ENCODE assay signal across 22 cellular contexts in the genomic region with DNA sequence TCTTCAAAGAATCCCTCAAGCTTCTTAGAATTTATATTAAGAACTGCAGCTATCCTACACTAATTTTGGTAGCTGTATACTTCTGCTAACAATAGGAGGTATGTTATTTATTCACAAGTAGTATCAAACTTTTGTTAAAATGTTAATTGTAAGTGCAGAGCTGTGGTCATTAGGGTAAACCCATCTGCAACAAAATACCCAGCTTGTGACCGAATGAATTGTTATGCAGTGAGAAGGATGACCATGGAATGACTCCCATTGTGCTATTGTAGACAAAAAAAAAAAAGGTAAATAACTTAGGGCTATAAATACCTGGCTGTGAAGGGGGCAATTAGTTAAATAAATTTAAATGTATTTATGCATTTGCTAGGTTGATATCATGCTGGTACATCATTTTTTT.
DNase-seq lines count a peak whose midpoint lies in the region; ATAC-seq, FAIRE-seq and TF ChIP-seq lines count a peak whose summit lies in the region.
"Had no signal": no experiment of that assay in that cellular context is flagged by ENCODE, and none has a peak within 500 bp of the region (broad histone marks: within the 10 kb centered on the region; RNA-seq: fewer than 3 reads in every experiment).

No MANE protein-coding gene starts in this region.

- no peaks in the 10 kb centered on the region for H3K27me3 ChIP-seq in H9 (ENCODE audit: insufficient read depth, low read length)
- no peaks in the 10 kb centered on the region for H3K27me3 ChIP-seq in H1 (replicated peaks in 1 of 4; ENCODE audit: control insufficient read depth in 3 of 4, extremely low read depth in 1 of 4, insufficient read depth in 3 of 4, low read length in 3 of 4)
- H3K27me3 ChIP-seq in mesendoderm (ENCODE audit: insufficient read depth, low read length, poor library complexity) = no peaks in the 10 kb centered on the region
- H3K27me3 ChIP-seq: BLaER1 had no signal

- H3K27me3 Mint-ChIP-seq in H9 (ENCODE audit: low read depth) = peaks cover 2% of the 10 kb centered on the region; the same call in 1 of the 2 replicates
- no peaks in the 10 kb centered on the region for H3K27me3 Mint-ChIP-seq in activated CD8-positive, alpha-beta memory T cell treated with anti-CD3 and anti-CD28 coated beads, Interleukin-2, amount 10 ng/mL, durations not matched to agents 7 days and 5 days
- H3K27me3 Mint-ChIP-seq: CD4-positive, CD25-positive, alpha-beta regulatory T cell; IgD-negative memory B cell had no signal

- H3K23me2 ChIP-seq in H9 (ENCODE audit: insufficient read length, low read depth, low read length, poor library complexity, severe bottlenecking) (no peaks in the 10 kb centered on the region), H1 (ENCODE audit: low read depth, low read length) (no peaks in the 10 kb centered on the region)

- peak in 1 of 2 experiments; percentile 56; a peak in 1 of 3 replicates for TF ChIP-seq EP300 in H1 (IDR thresholded peaks at IDR 0.05; ENCODE audit: borderline replicate concordance in 1 of 2, low read depth in 2 of 2, low read length in 2 of 2)

- TF ChIP-seq RAD21 in H1 (IDR thresholded peaks at IDR 0.05 in 1 of 2, conservative IDR thresholded peaks at IDR 0.05 in 1 of 2; ENCODE audit: low read depth in 2 of 2, low read length in 2 of 2) = no peak

- H3K4ac ChIP-seq in H9 (ENCODE audit: low read depth, low read length) (no peak overlapping the region), H1 (replicated peaks; ENCODE audit: insufficient read length, low read depth, low read length) (no peak overlapping the region), mesendoderm (ENCODE audit: low read depth, low read length) (no peak overlapping the region)

- in situ Hi-C loops in G401 (cut with HindIII; ENCODE audit: low sequenced_read_pairs) = no loop called here

- ATAC-seq in activated CD8-positive, alpha-beta memory T cell treated with anti-CD3 and anti-CD28 coated beads, Interleukin-2, amount 10 ng/mL, durations not matched to agents 7 days and 5 days = no peak
- no peak for ATAC-seq in HG03521 (IDR thresholded peaks at IDR 0.05; ENCODE audit: unreplicated experiment)
- ATAC-seq: Panc1 had no signal

- no peak overlapping the region for H2BK15ac ChIP-seq in H9 (ENCODE audit: low read depth, low read length)
- no peak overlapping the region for H2BK15ac ChIP-seq in H1 (ENCODE audit: low read length)
- H2BK15ac ChIP-seq in mesendoderm (replicated peaks; ENCODE audit: low read depth) = no peak overlapping the region

- FAIRE-seq in H1 (lab: Jason Lieb, UNC) = no peak
- FAIRE-seq: A204.1, GM18507, HTR-8/SVneo had no signal

- no peak overlapping the region for H2AFZ ChIP-seq in H9 (ENCODE audit: low read length)
- H2AFZ ChIP-seq in H1 (ENCODE audit: low read length) = no peak overlapping the region

- H3K18ac ChIP-seq in H9 (ENCODE audit: insufficient read length, low read depth, low read length) (no peak overlapping the region), H1 (ENCODE audit: extremely low read depth, low read length) (no peak overlapping the region), mesendoderm (ENCODE audit: low read length) (no peak overlapping the region)

- no peak overlapping the region for H4K8ac ChIP-seq in H9 (replicated peaks; ENCODE audit: insufficient read length, low read depth, low read length)
- no peak overlapping the region for H4K8ac ChIP-seq in H1 (ENCODE audit: extremely low read depth, insufficient read depth, low read length)
- H4K8ac ChIP-seq in mesendoderm (ENCODE audit: low read depth, low read length) = no peak overlapping the region

- H4K20me1 ChIP-seq in H9 (ENCODE audit: control insufficient read depth, insufficient read depth, insufficient read length) (no peaks in the 10 kb centered on the region), H1 (replicated peaks in 1 of 2; ENCODE audit: control insufficient read depth in 1 of 2, insufficient read depth in 2 of 2, low read length in 2 of 2) (no peaks in the 10 kb centered on the region)
- H4K20me1 ChIP-seq: BLaER1 had no signal

- POLR2A ChIA-PET in H1 (lab: Charles Lee; ENCODE audit: partially characterized antibody) = no interaction called here

- H3K9ac ChIP-seq in H9 (ENCODE audit: extremely low read depth, insufficient read length, low read length) (no peak overlapping the region), H1 (replicated peaks in 1 of 4; ENCODE audit: extremely low read depth in 1 of 4, low read depth in 3 of 4, low read length in 3 of 4) (no peak overlapping the region), mesendoderm (ENCODE audit: low read length) (no peak overlapping the region)
- H3K9ac ChIP-seq: BLaER1, KMS-11 had no signal

- DNase-seq in H9 = no peak
- peak; percentile 83 for DNase-seq in NCI-H146 treated with DMSO at 0.1 percent for 48 hours (lab: John Stamatoyannopoulos, UW; ENCODE audit: unreplicated experiment)
- no peak for DNase-seq in H1 (ENCODE audit: low read depth in 1 of 2, low spot score in 2 of 2)
- DNase-seq in mesendoderm = peak; percentile 4
- DNase-seq in activated CD8-positive, alpha-beta memory T cell treated with anti-CD3 and anti-CD28 coated beads, Interleukin-2, amount 10 ng/mL, durations not matched to agents 7 days and 5 days = no peak
- DNase-seq in G401 (ENCODE audit: low spot score) = no peak
- DNase-seq: CD4-positive, CD25-positive, alpha-beta regulatory T cell; MM.1S; NCI-H1694 treated with DMSO at 0.1 percent for 48 hours; NCI-H2107; NCI-H524 treated with DMSO at 0.1 percent for 48 hours; SHP77 treated with DMSO at 0.1 percent for 48 hours; T-helper 1 cell had no signal

- H3K56ac ChIP-seq in H9 (ENCODE audit: insufficient read length, low read depth, low read length) (no peak overlapping the region), H1 (replicated peaks; ENCODE audit: insufficient read length, low read depth, low read length) (no peak overlapping the region), mesendoderm (ENCODE audit: low read length) (no peak overlapping the region)

- no peak for TF ChIP-seq POLR2A in H1 (IDR thresholded peaks at IDR 0.05; ENCODE audit: control extremely low read depth in 1 of 2, low read depth in 2 of 2, low read length in 2 of 2)

- no peak overlapping the region for H4K5ac ChIP-seq in H9 (ENCODE audit: insufficient read length, low read depth, low read length)
- H4K5ac ChIP-seq in H1 (ENCODE audit: insufficient read length, low read depth, low read length) = peak overlapping the region; percentile 94
- no peak overlapping the region for H4K5ac ChIP-seq in mesendoderm (ENCODE audit: low read length)

- peaks cover 38 to 52% of the 10 kb centered on the region in 2 experiments for H3K4me1 Mint-ChIP-seq in H9
- H3K4me1 Mint-ChIP-seq in activated CD8-positive, alpha-beta memory T cell treated with anti-CD3 and anti-CD28 coated beads, Interleukin-2, amount 10 ng/mL, durations not matched to agents 7 days and 5 days = no peaks in the 10 kb centered on the region
- H3K4me1 Mint-ChIP-seq: CD4-positive, CD25-positive, alpha-beta regulatory T cell had no signal

- H3K27ac ChIP-seq in H9 (ENCODE audit: insufficient read length, low read depth, low read length) (no peak overlapping the region), H1 (ENCODE audit: low read depth, low read length) (no peak overlapping the region), mesendoderm (ENCODE audit: low read depth, low read length) (no peak overlapping the region)
- H3K27ac ChIP-seq: BLaER1, KMS-11, RWPE1 had no signal

- H2BK12ac ChIP-seq in H9 (ENCODE audit: insufficient read length, low read depth, low read length) (no peak overlapping the region), H1 (ENCODE audit: low read depth, low read length) (no peak overlapping the region)

- H2AK5ac ChIP-seq in H9 (ENCODE audit: insufficient read length, low read length) (no peak overlapping the region), H1 (ENCODE audit: low read depth, low read length) (no peak overlapping the region), mesendoderm (ENCODE audit: low read length) (no peak overlapping the region)

- H3K4me3 ChIP-seq in H1 (ENCODE audit: extremely low read depth in 1 of 4, insufficient read depth in 2 of 4, low read depth in 3 of 4, low read length in 4 of 4) (peak overlapping the region in 1 of 4 experiments; percentile 43; a peak in 1 of 8 replicates), mesendoderm (ENCODE audit: low read length) (no peak overlapping the region)
- H3K4me3 ChIP-seq: BLaER1 had no signal

- H3K79me1 ChIP-seq in H9 (ENCODE audit: insufficient read depth, low read depth, low read length, poor library complexity, severe bottlenecking) (no peaks in the 10 kb centered on the region), H1 (ENCODE audit: low read depth, low read length) (no peaks in the 10 kb centered on the region), mesendoderm (ENCODE audit: low read length) (no peaks in the 10 kb centered on the region)

- H2BK120ac ChIP-seq in H9 (ENCODE audit: low read depth, low read length, poor library complexity, severe bottlenecking) = no peak overlapping the region
- no peak overlapping the region for H2BK120ac ChIP-seq in H1 (replicated peaks; ENCODE audit: low read depth, low read length)
- H2BK120ac ChIP-seq in mesendoderm (ENCODE audit: low read depth, low read length) = no peak overlapping the region

- H2BK20ac ChIP-seq in H9 (ENCODE audit: low read depth, low read length, poor library complexity, severe bottlenecking) = no peak overlapping the region
- no peak overlapping the region for H2BK20ac ChIP-seq in H1 (ENCODE audit: low read length)

- peak overlapping the region; percentile 35 to 40; a peak in 3 of 5 replicates for H3K4me3 Mint-ChIP-seq in H9
- H3K4me3 Mint-ChIP-seq in activated CD8-positive, alpha-beta memory T cell treated with anti-CD3 and anti-CD28 coated beads, Interleukin-2, amount 10 ng/mL, durations not matched to agents 7 days and 5 days = no peak overlapping the region
- H3K4me3 Mint-ChIP-seq: CD4-positive, CD25-positive, alpha-beta regulatory T cell; IgD-negative memory B cell had no signal

- TF ChIP-seq CTCF in H9 (conservative IDR thresholded peaks at IDR 0.05) (no peak), H1 (IDR thresholded peaks at IDR 0.05; ENCODE audit: control extremely low read depth in 1 of 3, insufficient read depth in 1 of 3, low read depth in 1 of 3, low read length in 3 of 3) (no peak)

- peak overlapping the region in 2 of 3 experiments; percentile 92 to 98; a peak in 4 of 7 replicates for H3K27ac Mint-ChIP-seq in H9
- no peak overlapping the region for H3K27ac Mint-ChIP-seq in activated CD8-positive, alpha-beta memory T cell treated with anti-CD3 and anti-CD28 coated beads, Interleukin-2, amount 10 ng/mL, durations not matched to agents 7 days and 5 days
- H3K27ac Mint-ChIP-seq: CD4-positive, CD25-positive, alpha-beta regulatory T cell; IgD-negative memory B cell had no signal

- H3K9me3 Mint-ChIP-seq in H9 = peaks cover 37 to 39% of the 10 kb centered on the region in 2 experiments
- peaks cover 2% of the 10 kb centered on the region for H3K9me3 Mint-ChIP-seq in activated CD8-positive, alpha-beta memory T cell treated with anti-CD3 and anti-CD28 coated beads, Interleukin-2, amount 10 ng/mL, durations not matched to agents 7 days and 5 days (ENCODE audit: low read depth)

- WGBS in H9 (ENCODE audit: extremely low coverage, insufficient read length, low lambda C conversion rate) = no CpG with 5 or more reads among the region's 1 CpG
- WGBS in H1 (ENCODE audit: extremely low coverage in 1 of 2, insufficient coverage in 1 of 2, insufficient read length in 1 of 2, insufficient replicate concordance in 2 of 2, low coverage in 1 of 2, low lambda C conversion rate in 2 of 2, missing lambda C conversion rate in 1 of 2), 2 experiments = 12% methylated on average over 1 of the region's 1 CpG; no CpG with 5 or more reads in 1 of the 2 experiments
- no CpG with 5 or more reads among the region's 1 CpG for WGBS in mesendoderm (ENCODE audit: extremely low coverage, insufficient coverage, low lambda C conversion rate)

- H3K36me3 Mint-ChIP-seq in H9 (ENCODE audit: insufficient read depth in 1 of 3, low read depth in 3 of 3) = peaks cover 23 to 46% (median 26%) of the 10 kb centered on the region in 3 experiments
- no peaks in the 10 kb centered on the region for H3K36me3 Mint-ChIP-seq in activated CD8-positive, alpha-beta memory T cell treated with anti-CD3 and anti-CD28 coated beads, Interleukin-2, amount 10 ng/mL, durations not matched to agents 7 days and 5 days
- H3K36me3 Mint-ChIP-seq: CD4-positive, CD25-positive, alpha-beta regulatory T cell had no signal

- H2BK5ac ChIP-seq in H9 (ENCODE audit: insufficient read length, low read length) (no peak overlapping the region), H1 (ENCODE audit: low read depth, low read length) (no peak overlapping the region), mesendoderm (ENCODE audit: low read length) (no peak overlapping the region)

- no peak overlapping the region for H3K4me2 ChIP-seq in H9 (ENCODE audit: insufficient read depth, insufficient read length, low read length)
- peak overlapping the region; percentile 16 to 34 for H3K4me2 ChIP-seq in H1 (ENCODE audit: insufficient read depth in 1 of 2, low read depth in 2 of 2, low read length in 2 of 2)
- no peak overlapping the region for H3K4me2 ChIP-seq in mesendoderm (ENCODE audit: low read length)
- H3K4me2 ChIP-seq: BLaER1, KMS-11 had no signal

- no peak overlapping the region for H3T11ph ChIP-seq in H9 (ENCODE audit: low read length)

- H3K4me1 ChIP-seq in H9 (ENCODE audit: insufficient read depth, low read length) (peaks cover 3% of the 10 kb centered on the region; the same call in 1 of the 2 replicates), H1 (replicated peaks in 1 of 4; ENCODE audit: control insufficient read depth in 3 of 4, insufficient read depth in 4 of 4, low read length in 3 of 4) (peaks cover 4 to 16% (median 11%) of the 10 kb centered on the region in 4 experiments; a peak in 5 of 7 replicates), mesendoderm (ENCODE audit: control insufficient read depth, low read depth, low read length) (no peaks in the 10 kb centered on the region)
- H3K4me1 ChIP-seq: BLaER1 had no signal

- H3K9me3 ChIP-seq in H9 (ENCODE audit: control insufficient read depth, low read depth, low read length) (no peaks in the 10 kb centered on the region), H1 (ENCODE audit: insufficient read depth in 2 of 2, low read depth in 1 of 2, low read length in 1 of 2) (no peaks in the 10 kb centered on the region; a peak in 1 of 4 replicates)

- H4K91ac ChIP-seq in H9 (ENCODE audit: insufficient read length, low read depth, low read length) (no peak overlapping the region), H1 (replicated peaks; ENCODE audit: insufficient read length, low read length) (no peak overlapping the region)

- no peak overlapping the region for H3K14ac ChIP-seq in H9 (ENCODE audit: insufficient read depth, low read length)
- no peak overlapping the region for H3K14ac ChIP-seq in H1 (ENCODE audit: insufficient read length)

- no peaks in the 10 kb centered on the region for H3K79me2 ChIP-seq in H9 (ENCODE audit: insufficient read depth, low read length)
- no peaks in the 10 kb centered on the region; a peak in 1 of 4 replicates for H3K79me2 ChIP-seq in H1 (ENCODE audit: control insufficient read depth in 1 of 2, insufficient read depth in 2 of 2, low read length in 2 of 2)
- no peaks in the 10 kb centered on the region for H3K79me2 ChIP-seq in mesendoderm (ENCODE audit: control insufficient read depth, insufficient read depth, low read length)

- H3K36me3 ChIP-seq in H1 (ENCODE audit: control insufficient read depth in 2 of 4, insufficient read depth in 4 of 4, low read length in 3 of 4) = peaks cover 0 to 1% (median 0%) of the 10 kb centered on the region in 4 experiments; a peak in 1 of 8 replicates
- no peaks in the 10 kb centered on the region for H3K36me3 ChIP-seq in mesendoderm (ENCODE audit: control insufficient read depth, insufficient read depth, low read length)
- H3K36me3 ChIP-seq: BLaER1 had no signal

- CTCF ChIA-PET in H1 (lab: Charles Lee; ENCODE audit: partially characterized antibody) = no interaction called here
- CTCF ChIA-PET in activated CD8-positive, alpha-beta memory T cell treated with anti-CD3 and anti-CD28 coated beads, Interleukin-2, amount 10 ng/mL, durations not matched to agents 7 days and 5 days (lab: Charles Lee) = no interaction called here

- no peak overlapping the region for H3K23ac ChIP-seq in H9 (ENCODE audit: insufficient read length, low read depth, low read length)
- H3K23ac ChIP-seq in H1 (ENCODE audit: insufficient read length) = no peak overlapping the region
- H3K23ac ChIP-seq in mesendoderm (ENCODE audit: low read length) = no peak overlapping the region

Comparison
In these comparisons a context has a peak if more than half of its experiments do, and no peak if none do; other contexts are left out.
1. DNase-seq: peak in NCI-H146 treated with DMSO at 0.1 percent for 48 hours (single experiment) and mesendoderm (single experiment); none in H9 (single experiment), H1 (0 of 2), activated CD8-positive, alpha-beta memory T cell treated with anti-CD3 and anti-CD28 coated beads, Interleukin-2, amount 10 ng/mL, durations not matched to agents 7 days and 5 days (single experiment) and G401 (single experiment).
2. H3K4me2 ChIP-seq: peak in H1 (2 of 2); none in H9 (single experiment) and mesendoderm (single experiment).